9 cellular contexts compared by ENCODE assay signal in genomic region chr5:141397756-141398551, GRCh38. TPM values are rescaled to one million over a fixed set of nuclear protein-coding genes. Genes with fewer than 3 reads are reported as not detected.
DNase-seq lines count a peak whose midpoint lies in the region; ATAC-seq, FAIRE-seq and TF ChIP-seq lines count a peak whose summit lies in the region.
"Not testable (repeated sequence)": the region's sequence is repeated elsewhere in the genome, so short reads cannot be mapped to it uniquely, and the experiment has no call there.
"Had no signal": no experiment of that assay in that cellular context is flagged by ENCODE, and none has a peak within 500 bp of the region (broad histone marks: within the 10 kb centered on the region; RNA-seq: fewer than 3 reads in every experiment).

Gene PCDHGB5, plus strand, starts transcription at chr5:141397947. Its CDS starts 181 bp downstream, at chr5:141398128.

- H4K20me1 ChIP-seq in keratinocyte (ENCODE audit: control insufficient read depth, extremely low read depth, insufficient read depth, low read length) = not testable (repeated sequence)

- H3K4me3 ChIP-seq in ACC112 (ENCODE audit: low read depth, low read length) (peak within 1 kb of the TSS; percentile 76), HFF-Myc (replicated peaks; ENCODE audit: low read depth, low read length) (peak within 1 kb of the TSS; percentile 31), coronary artery (peak within 1 kb of the TSS; percentile 59), keratinocyte (ENCODE audit: control insufficient read depth in 2 of 3, extremely low read depth in 1 of 3, insufficient read depth in 2 of 3, low read depth in 1 of 3, low read length in 3 of 3) (peak within 1 kb of the TSS; percentile 34 to 51 (median 44)), gastrocnemius medialis (peak within 1 kb of the TSS; percentile 50 to 58 (median 52))

- dilution Hi-C loops in keratinocyte (cut with MboI; ENCODE audit: extremely low pct_ligation_motif_present, low sequenced_read_pairs) = not testable (repeated sequence)

- H3K27me3 ChIP-seq in ACC112 (ENCODE audit: insufficient read depth, low read length) = peaks cover 79% of the 10 kb centered on the region
- H3K27me3 ChIP-seq in keratinocyte (ENCODE audit: control insufficient read depth, extremely low read depth, insufficient read depth, low read length) = not testable (repeated sequence)
- peaks cover 0 to 11% (median 4%) of the 10 kb centered on the region in 3 donors for H3K27me3 ChIP-seq in gastrocnemius medialis

- TF ChIP-seq CTCF in HFF-Myc (IDR thresholded peaks at IDR 0.05; ENCODE audit: low read depth, low read length, missing control alignments) = peak; percentile 66
- not testable (repeated sequence) for TF ChIP-seq CTCF in coronary artery (IDR thresholded peaks at IDR 0.05)
- peak in 2 of 3 experiments; percentile 57 to 74 for TF ChIP-seq CTCF in keratinocyte (optimal IDR thresholded peaks at IDR 0.05 in 1 of 3, IDR thresholded peaks at IDR 0.05 in 1 of 3, conservative IDR thresholded peaks at IDR 0.05 in 1 of 3; ENCODE audit: extremely low read depth in 1 of 3, insufficient read depth in 2 of 3, low read length in 3 of 3)
- peak; percentile 60 to 81 (median 66) for TF ChIP-seq CTCF in gastrocnemius medialis (IDR thresholded peaks at IDR 0.05 in 4 of 5, conservative IDR thresholded peaks at IDR 0.05 in 1 of 5)

- H3K36me3 Mint-ChIP-seq in activated CD4-positive, alpha-beta memory T cell treated with anti-CD3 and anti-CD28 coated beads, Interleukin-2, amount 10 ng/mL, durations not matched to agents 7 days and 5 days (ENCODE audit: low read depth) = peaks cover 13% of the 10 kb centered on the region

- H2AFZ ChIP-seq in ACC112 (ENCODE audit: low read length, unreplicated experiment) (peak within 1 kb of the TSS; percentile 45), keratinocyte (ENCODE audit: control insufficient read depth, low read length) (peak within 1 kb of the TSS; percentile 30)

- H3K27me3 Mint-ChIP-seq in activated CD4-positive, alpha-beta memory T cell treated with anti-CD3 and anti-CD28 coated beads, Interleukin-2, amount 10 ng/mL, durations not matched to agents 7 days and 5 days = peaks cover 41% of the 10 kb centered on the region

- not testable (repeated sequence) for DNase-seq in HFF-Myc (ENCODE audit: extremely low read depth, low read depth); coronary artery (ENCODE audit: low spot score); keratinocyte (ENCODE audit: low read depth, low spot score)
- DNase-seq in HuH-7 (ENCODE audit: low spot score) (peak; percentile 74), gastrocnemius medialis (peak in 1 of 2 donors; percentile 41)
- peak; percentile 38 for DNase-seq in activated CD4-positive, alpha-beta memory T cell treated with anti-CD3 and anti-CD28 coated beads, Interleukin-2, amount 10 ng/mL, durations not matched to agents 7 days and 5 days

- not testable (repeated sequence) for H3K4me3 Mint-ChIP-seq in activated CD4-positive, alpha-beta memory T cell treated with anti-CD3 and anti-CD28 coated beads, Interleukin-2, amount 10 ng/mL, durations not matched to agents 7 days and 5 days

- not testable (repeated sequence) for H3K79me2 ChIP-seq in ACC112 (ENCODE audit: control insufficient read depth, insufficient read depth, low read length, unreplicated experiment); keratinocyte (ENCODE audit: control insufficient read depth, insufficient read depth, low read length)

- TF ChIP-seq POLR2A in GM18505 (IDR thresholded peaks at IDR 0.05; ENCODE audit: borderline replicate concordance, extremely low read depth, insufficient read depth, insufficient read length) = not testable (repeated sequence)
- peak in 1 of 2 donors; percentile 39 for TF ChIP-seq POLR2A in gastrocnemius medialis (IDR thresholded peaks at IDR 0.05)

- POLR2A ChIA-PET in activated CD4-positive, alpha-beta memory T cell treated with anti-CD3 and anti-CD28 coated beads, Interleukin-2, amount 10 ng/mL, durations not matched to agents 7 days and 5 days (lab: Charles Lee) = interaction anchor here (1.1 kb wide), 1 partner anchor 78 kb away, joined by 3 read pairs; the partner anchor contains the start of gene TAF7

- H3K9me1 ChIP-seq in keratinocyte (ENCODE audit: control insufficient read depth, extremely low read depth, insufficient read depth, low read length) = not testable (repeated sequence)

- H3K27ac ChIP-seq in ACC112 (ENCODE audit: low read depth, low read length); coronary artery; keratinocyte (ENCODE audit: control insufficient read depth, insufficient read depth, low read length): not testable (repeated sequence)
- H3K27ac ChIP-seq in gastrocnemius medialis = peak within 1 kb of the TSS; percentile 59 to 71 (median 67)

- peaks cover 25% of the 10 kb centered on the region for H3K9me3 ChIP-seq in keratinocyte (ENCODE audit: control insufficient read depth, low read depth, low read length)
- H3K9me3 ChIP-seq in gastrocnemius medialis = not testable (repeated sequence)

- not testable (repeated sequence) for H3K4me1 ChIP-seq in ACC112 (ENCODE audit: control insufficient read depth, insufficient read depth, low read length, unreplicated experiment); keratinocyte (ENCODE audit: control insufficient read depth, extremely low read depth, insufficient read depth, low read length)
- peaks cover 9 to 13% of the 10 kb centered on the region in 2 donors for H3K4me1 ChIP-seq in gastrocnemius medialis

- CTCF ChIA-PET in activated CD4-positive, alpha-beta memory T cell treated with anti-CD3 and anti-CD28 coated beads, Interleukin-2, amount 10 ng/mL, durations not matched to agents 7 days and 5 days (lab: Charles Lee) = interaction anchor here (0.9 to 2.3 kb wide), 8 partner anchors 9 to 166 kb away, joined by 3 to 11 read pairs (median 5); partner anchors contain the start of genes PCDHGA10, PCDHGA11, PCDHGB3 and PCDHGB6

- intact Hi-C loops in gastrocnemius medialis (cut with DNase I; ENCODE audit: low total_unique reads) = not testable (repeated sequence)

- FAIRE-seq in keratinocyte (lab: Jason Lieb, UNC) = peak; percentile 26

- peaks cover 11% of the 10 kb centered on the region for H3K9me3 Mint-ChIP-seq in activated CD4-positive, alpha-beta memory T cell treated with anti-CD3 and anti-CD28 coated beads, Interleukin-2, amount 10 ng/mL, durations not matched to agents 7 days and 5 days

- peak within 1 kb of the TSS; percentile 54 for H3K4me2 ChIP-seq in keratinocyte (ENCODE audit: control insufficient read depth, extremely low read depth, insufficient read depth, low read depth, low read length)

- H3K9ac ChIP-seq in keratinocyte (ENCODE audit: control insufficient read depth, extremely low read depth, insufficient read depth, low read length) = not testable (repeated sequence)

- not testable (repeated sequence) for H3K27ac Mint-ChIP-seq in activated CD4-positive, alpha-beta memory T cell treated with anti-CD3 and anti-CD28 coated beads, Interleukin-2, amount 10 ng/mL, durations not matched to agents 7 days and 5 days

- peak; percentile 85 for ATAC-seq in GM18505 (IDR thresholded peaks at IDR 0.05; ENCODE audit: unreplicated experiment)
- ATAC-seq in gastrocnemius medialis = peak; percentile 82 to 86

- H3K4me1 Mint-ChIP-seq in activated CD4-positive, alpha-beta memory T cell treated with anti-CD3 and anti-CD28 coated beads, Interleukin-2, amount 10 ng/mL, durations not matched to agents 7 days and 5 days = not testable (repeated sequence)

- H3K36me3 ChIP-seq in ACC112 (ENCODE audit: insufficient read depth, low read length); keratinocyte (ENCODE audit: control insufficient read depth in 2 of 2, extremely low read depth in 1 of 2, insufficient read depth in 2 of 2, low read length in 2 of 2); gastrocnemius medialis: not testable (repeated sequence)

- in situ Hi-C loops in gastrocnemius medialis (cut with MboI; ENCODE audit: low sequenced_read_pairs in 4 of 4) = not testable (repeated sequence)

RNA-seq across cellular contexts. Expression of gene PCDHGB5, which starts in this region (rescaled TPM):
- total RNA-seq in activated CD4-positive, alpha-beta memory T cell treated with anti-CD3 and anti-CD28 coated beads, Interleukin-2, amount 10 ng/mL, durations not matched to agents 7 days and 5 days = not detected
- polyA plus RNA-seq in keratinocyte = 1.8 to 4.3 TPM (median 1.9 TPM) in 3 replicates
- polyA plus RNA-seq in keratinocyte (2011; ENCODE audit: low read depth) = 0.91 TPM
- polyA plus RNA-seq in keratinocyte (2011; cell fraction: cytosol; rRNA removed) = 0.94 TPM in 2 replicates
- 8.9 and 9.2 TPM in 2 replicates for polyA plus RNA-seq in keratinocyte (2011; cell fraction: nucleus; rRNA removed)
- polyA plus RNA-seq in keratinocyte (2012; ENCODE audit: low replicate concordance) = 1.8 and 3.5 TPM in 2 replicates
- polyA minus RNA-seq in keratinocyte = 3.7 to 4.2 TPM (median 4.1 TPM) in 3 replicates
- polyA minus RNA-seq in keratinocyte (2011; cell fraction: cytosol; rRNA and poly(A)+ RNA removed) = 2.7 TPM
- 13.7 and 19.9 TPM in 2 replicates for polyA minus RNA-seq in keratinocyte (2011; cell fraction: nucleus; rRNA and poly(A)+ RNA removed)
- 1 to 10 TPM; 3.0 to 6.3 (median 4.4) TPM for total RNA-seq in gastrocnemius medialis
- total RNA-seq: A172 had no signal

Comparison
In these comparisons a context has a peak if more than half of its experiments do, and no peak if none do; other contexts are left out.
1. Peak in DNase-seq in activated CD4-positive, alpha-beta memory T cell treated with anti-CD3 and anti-CD28 coated beads, Interleukin-2, amount 10 ng/mL, durations not matched to agents 7 days and 5 days; RNA of the gene not detected or under 1 TPM.